Comparison of ENCODE assay signal across 8 cellular contexts in genomic region chr19:17855333-17856152, GRCh38. TPM values are rescaled to one million over a fixed set of nuclear protein-coding genes. Genes with fewer than 3 reads are reported as not detected.
DNase-seq lines count a peak whose midpoint lies in the region; ATAC-seq and TF ChIP-seq lines count a peak whose summit lies in the region.

No MANE protein-coding gene starts in this region.

- peaks cover 5% of the 10 kb centered on the region for H3K9me3 Mint-ChIP-seq in T-helper 2 cell treated with Interferon-gamma antibody and Interleukin-4, amounts not matched to agents 5 μg/mL and 100 μg/mL, for 36 hours

- H3K9me3 ChIP-seq in adrenal gland (replicated peaks in 1 of 3) (no peaks in the 10 kb centered on the region), sigmoid colon (no peaks in the 10 kb centered on the region)

- TF ChIP-seq EP300 in sigmoid colon (IDR thresholded peaks at IDR 0.05): no peak

- DNase-seq in NCI-H128 (lab: John Stamatoyannopoulos, UW; ENCODE audit: unreplicated experiment) (peak; percentile 39), adrenal gland (peak; percentile 80 to 93 (median 89)), left ventricle myocardium superior (peak; percentile 90), sigmoid colon (peak; percentile 90)
- DNase-seq in T-helper 2 cell treated with Interferon-gamma antibody and Interleukin-4, amounts not matched to agents 5 μg/mL and 100 μg/mL, for 36 hours (ENCODE audit: low spot score): peak; percentile 85

- no peak overlapping the region for H3K4me3 ChIP-seq in adrenal gland
- no peak overlapping the region for H3K4me3 ChIP-seq in sigmoid colon

- H3K36me3 ChIP-seq in adrenal gland (replicated peaks in 1 of 2) (no peaks in the 10 kb centered on the region), sigmoid colon (no peaks in the 10 kb centered on the region)

- peaks cover 0 to 1% of the 10 kb centered on the region in 2 donors for H3K4me1 ChIP-seq in adrenal gland (replicated peaks in 1 of 2)
- H3K4me1 ChIP-seq in sigmoid colon: peaks cover 0 to 7% (median 4%) of the 10 kb centered on the region in 4 donors

- WGBS in adrenal gland, 4 donors: 11 to 16% (median 13%) methylated on average over 22 to 28 of the region's 28 CpGs
- 12 to 20% methylated on average over 28 of the region's 28 CpGs for WGBS in sigmoid colon, 2 donors

- H3K27ac Mint-ChIP-seq in T-helper 2 cell treated with Interferon-gamma antibody and Interleukin-4, amounts not matched to agents 5 μg/mL and 100 μg/mL, for 36 hours: peak overlapping the region; percentile 68

- ATAC-seq in left ventricle myocardium superior (peak; percentile 40), GM18519 (IDR thresholded peaks at IDR 0.05; ENCODE audit: low FRiP score, unreplicated experiment) (no peak), GM21825 (IDR thresholded peaks at IDR 0.05; ENCODE audit: unreplicated experiment) (no peak)

- no peak overlapping the region for H3K4me3 Mint-ChIP-seq in T-helper 2 cell treated with Interferon-gamma antibody and Interleukin-4, amounts not matched to agents 5 μg/mL and 100 μg/mL, for 36 hours

- no peaks in the 10 kb centered on the region for H3K27me3 ChIP-seq in adrenal gland
- H3K27me3 ChIP-seq in sigmoid colon: no peaks in the 10 kb centered on the region

- no peak for TF ChIP-seq POLR2A in adrenal gland (IDR thresholded peaks at IDR 0.05)
- TF ChIP-seq POLR2A in sigmoid colon (IDR thresholded peaks at IDR 0.05): no peak

- intact Hi-C loops in adrenal gland (cut with DNase I) (loop anchor here in 1 of 2 donors (10.0 kb wide), 1 partner anchor 71 kb away; no protein-coding TSS in a partner anchor), left ventricle myocardium superior (cut with micrococcal nuclease) (no loop called here), sigmoid colon (cut with DNase I) (loop anchor here (10.0 kb wide), 2 partner anchors 111 to 151 kb away; no protein-coding TSS in a partner anchor)

- TF ChIP-seq CTCF in GM12872 (IDR thresholded peaks at IDR 0.05; ENCODE audit: insufficient read depth, low read depth, low read length) (peak; percentile 99), adrenal gland (IDR thresholded peaks at IDR 0.05) (peak; percentile 87 to 98 (median 92)), sigmoid colon (IDR thresholded peaks at IDR 0.05) (peak; percentile 77 to 96 (median 86))

- H3K27ac ChIP-seq in adrenal gland: no peak overlapping the region
- no peak overlapping the region for H3K27ac ChIP-seq in sigmoid colon

- H3K27me3 Mint-ChIP-seq in T-helper 2 cell treated with Interferon-gamma antibody and Interleukin-4, amounts not matched to agents 5 μg/mL and 100 μg/mL, for 36 hours (ENCODE audit: low read depth): no peaks in the 10 kb centered on the region

- peaks cover 14% of the 10 kb centered on the region for H3K36me3 Mint-ChIP-seq in T-helper 2 cell treated with Interferon-gamma antibody and Interleukin-4, amounts not matched to agents 5 μg/mL and 100 μg/mL, for 36 hours (ENCODE audit: low read depth)

- H3K4me1 Mint-ChIP-seq in T-helper 2 cell treated with Interferon-gamma antibody and Interleukin-4, amounts not matched to agents 5 μg/mL and 100 μg/mL, for 36 hours (ENCODE audit: low read depth): peaks cover 21% of the 10 kb centered on the region

RNA-seq across cellular contexts. Expression of gene RPL18A, which starts 4.2 kb away (rescaled TPM):
- total RNA-seq in adrenal gland: 1,000 to 10,000 TPM in 7 of 8 donors, 100 to 1,000 TPM in 1; 952 to 2,121 (median 1,419) TPM
- 1,000 to 10,000 TPM in 2 of 3 donors, 100 to 1,000 TPM in 1; 345 to 1,991 (median 1,151) TPM for polyA plus RNA-seq in adrenal gland
- 720 TPM for total RNA-seq in left ventricle myocardium superior
- total RNA-seq in sigmoid colon: 1,000 to 10,000 TPM; 1,686 to 2,372 (median 2,021) TPM
- 1,000 to 10,000 TPM; 3,119 to 3,945 (median 3,295) TPM for polyA plus RNA-seq in sigmoid colon

RNA-seq across cellular contexts. Expression of gene JAK3, which starts 7.8 kb away (rescaled TPM):
- total RNA-seq in adrenal gland (10 to 100 TPM in 3 of 8 donors, 1 to 10 TPM in 5; 1.8 to 15.5 (median 9.1) TPM), left ventricle myocardium superior (1.5 TPM), sigmoid colon (1 to 10 TPM; 1.4 to 4.3 (median 1.7) TPM)
- polyA plus RNA-seq in adrenal gland (10 to 100 TPM in 1 of 3 donors, 1 to 10 TPM in 2; 2.1 to 11.3 (median 6.9) TPM), sigmoid colon (10 to 100 TPM in 1 of 3 donors, 1 to 10 TPM in 1, under 1 TPM in 1; 0.46 to 22.0 (median 1.2) TPM)

RNA-seq across cellular contexts. Expression of gene SLC5A5, which starts 16.2 kb away (rescaled TPM):
- not detected for total RNA-seq in adrenal gland
- polyA plus RNA-seq in adrenal gland: under 1 TPM in 1 of 3 donors, not detected in 2; 0.03 TPM
- not detected for total RNA-seq in left ventricle myocardium superior
- not detected for total RNA-seq in sigmoid colon
- polyA plus RNA-seq in sigmoid colon: under 1 TPM in 2 of 3 donors, not detected in 1; 0.13 to 0.60 TPM

RNA-seq across cellular contexts. Expression of gene INSL3, which starts 34.2 kb away (rescaled TPM):
- under 1 TPM in 1 of 8 donors, not detected in 7; 0.29 TPM for total RNA-seq in adrenal gland
- under 1 TPM in 2 of 3 donors, not detected in 1; 0.27 to 0.40 TPM for polyA plus RNA-seq in adrenal gland
- not detected for total RNA-seq in left ventricle myocardium superior
- not detected for total RNA-seq in sigmoid colon
- polyA plus RNA-seq in sigmoid colon: under 1 TPM in 1 of 3 donors, not detected in 2; 0.85 TPM

Comparison
In these comparisons a context has a peak if more than half of its experiments do, and no peak if none do; other contexts are left out.
1. DNase-seq: peak in every context shown above with its lines; median percentile 90 in left ventricle myocardium superior; 90 in sigmoid colon; 89 in adrenal gland; 85 in T-helper 2 cell treated with Interferon-gamma antibody and Interleukin-4, amounts not matched to agents 5 μg/mL and 100 μg/mL, for 36 hours; 39 in NCI-H128.